Comparison of ENCODE assay signal across 17 cellular contexts in genomic region chr6:107720762-107721161, GRCh38.
"Had no signal": no experiment of that assay in that cellular context is flagged by ENCODE, and none has a peak within 500 bp of the region (broad histone marks: within the 10 kb centered on the region; RNA-seq: fewer than 3 reads in every experiment).

No MANE protein-coding gene starts in this region.

- H3K36me3 ChIP-seq: esophagus muscularis mucosa, pancreas, right lobe of liver had no signal

- H3K4me1 ChIP-seq: esophagus muscularis mucosa, pancreas, right lobe of liver had no signal

- H3K4me3 ChIP-seq: coronary artery, esophagus muscularis mucosa, pancreas, right lobe of liver, SK-N-MC, smooth muscle cell had no signal

- H3K4me1 Mint-ChIP-seq: brain had no signal

- ATAC-seq: left ventricle myocardium superior; pancreas; right lobe of liver; stimulated activated memory B cell treated with anti-CD40 and anti-IgM and Interleukin-4, amounts not matched to agents 10 μg/mL and 1 μg/mL and 100 μg/mL, for 72 hours had no signal

- H3K9me3 Mint-ChIP-seq: immature natural killer cell had no signal

- H3K9me3 ChIP-seq: esophagus muscularis mucosa, pancreas, right lobe of liver had no signal

- H3K36me3 Mint-ChIP-seq: brain had no signal

- H3K27me3 Mint-ChIP-seq: stimulated activated memory B cell treated with anti-CD40 and anti-IgM and Interleukin-4, amounts not matched to agents 10 μg/mL and 1 μg/mL and 100 μg/mL, for 72 hours had no signal

- H3K27ac Mint-ChIP-seq: activated CD4-positive, alpha-beta T cell treated with anti-CD3 and anti-CD28 coated beads, Interleukin-2, amount 10 ng/mL, durations not matched to agents 24 days and 14 days; activated T-helper 2 cell treated with anti-CD3 and anti-CD28 coated beads, Interferon-gamma antibody, Interleukin-2, Interleukin-4, amounts not matched to agents 10 μg/mL and 5 μg/mL and 100 μg/mL, durations not matched to agents 14 hours and 24 hours and 36 hours; brain; stimulated activated memory B cell treated with anti-CD40 and anti-IgM and Interleukin-4, amounts not matched to agents 10 μg/mL and 1 μg/mL and 100 μg/mL, for 72 hours had no signal

- H3K4me3 Mint-ChIP-seq: activated CD4-positive, alpha-beta T cell treated with anti-CD3 and anti-CD28 coated beads, Interleukin-2, amount 10 ng/mL, durations not matched to agents 24 days and 14 days; brain; immature natural killer cell; stimulated activated memory B cell treated with anti-CD40 and anti-IgM and Interleukin-4, amounts not matched to agents 10 μg/mL and 1 μg/mL and 100 μg/mL, for 72 hours had no signal

- DNase-seq: activated CD4-positive, alpha-beta T cell treated with anti-CD3 and anti-CD28 coated beads, Interleukin-2, amount 10 ng/mL, durations not matched to agents 24 days and 14 days; activated CD4-positive, CD25-positive, alpha-beta regulatory T cell; activated naive CD4-positive, alpha-beta T cell treated with anti-CD3 and anti-CD28 coated beads, Interleukin-2, amount 50 U/mL, for 16 hours; central memory CD4-positive, alpha-beta T cell; immature natural killer cell; left ventricle myocardium superior; pancreas; right lobe of liver; Right ventricle myocardium superior; stimulated activated CD4-positive, alpha-beta T cell treated with anti-CD3 and anti-CD28 coated beads, Interleukin-4, amount 100 ng/mL, for 24 hours had no signal

- H3K27me3 ChIP-seq: pancreas, right lobe of liver had no signal

- H3K27ac ChIP-seq: coronary artery, esophagus muscularis mucosa, pancreas, right lobe of liver, SK-N-MC had no signal
